Comparison of ENCODE assay signal across 8 cellular contexts in genomic region chr20:57435498-57436222, GRCh38. TPM values are rescaled to one million over a fixed set of nuclear protein-coding genes. Genes with fewer than 3 reads are reported as not detected.
DNase-seq lines count a peak whose midpoint lies in the region; ATAC-seq and TF ChIP-seq lines count a peak whose summit lies in the region.

No MANE protein-coding gene starts in this region.

- no peak for TF ChIP-seq EP300 in SK-N-SH (IDR thresholded peaks at IDR 0.05; ENCODE audit: borderline replicate concordance in 1 of 2, low read depth in 1 of 2, low read length in 1 of 2)

- peak overlapping the region in 8 of 9 donors; percentile 67 to 93 (median 88) for H3K27ac Mint-ChIP-seq in naive thymus-derived CD4-positive, alpha-beta T cell

- no peaks in the 10 kb centered on the region for H3K9me3 ChIP-seq in naive thymus-derived CD4-positive, alpha-beta T cell (ENCODE audit: control insufficient read depth in 2 of 3, low read length in 3 of 3)
- H3K9me3 ChIP-seq in SK-N-SH (no peaks in the 10 kb centered on the region), uterus (no peaks in the 10 kb centered on the region)

- H4K20me1 ChIP-seq in SK-N-SH (ENCODE audit: insufficient read depth), result no peaks in the 10 kb centered on the region

- peaks cover 45 to 47% of the 10 kb centered on the region in 2 donors for H3K4me1 ChIP-seq in naive thymus-derived CD4-positive, alpha-beta T cell (ENCODE audit: control insufficient read depth in 2 of 2, insufficient read depth in 2 of 2, low read length in 2 of 2)
- H3K4me1 ChIP-seq in SK-N-SH (ENCODE audit: control insufficient read depth in 1 of 2, insufficient read depth in 2 of 2, low read depth in 1 of 2, low read length in 1 of 2), result peaks cover 0 to 11% of the 10 kb centered on the region in 2 experiments; a peak in 1 of 4 replicates
- peaks cover 3 to 4% of the 10 kb centered on the region in 2 donors for H3K4me1 ChIP-seq in uterus

- no peaks in the 10 kb centered on the region for H3K9me2 ChIP-seq in SK-N-SH

- peaks cover 0 to 4% (median 0%) of the 10 kb centered on the region in 5 donors for H3K27me3 Mint-ChIP-seq in naive thymus-derived CD4-positive, alpha-beta T cell

- TF ChIP-seq CTCF in GM06990 (IDR thresholded peaks at IDR 0.05; ENCODE audit: insufficient read depth, low read length, poor library complexity, severe bottlenecking) (peak; percentile 25), SK-N-SH (IDR thresholded peaks at IDR 0.05) (no peak), uterus (IDR thresholded peaks at IDR 0.05) (no peak)

- H3K36me3 ChIP-seq in GM06990 (ENCODE audit: control insufficient read depth, insufficient read depth, low read length), result no peaks in the 10 kb centered on the region
- H3K36me3 ChIP-seq in naive thymus-derived CD4-positive, alpha-beta T cell (ENCODE audit: control insufficient read depth in 2 of 3, insufficient read depth in 3 of 3, low read length in 3 of 3), result no peaks in the 10 kb centered on the region
- H3K36me3 ChIP-seq in SK-N-SH (replicated peaks in 1 of 2; ENCODE audit: control insufficient read depth in 1 of 2, insufficient read depth in 2 of 2, low read length in 1 of 2), result no peaks in the 10 kb centered on the region
- no peaks in the 10 kb centered on the region for H3K36me3 ChIP-seq in uterus

- H3K9me3 Mint-ChIP-seq in naive thymus-derived CD4-positive, alpha-beta T cell, result peaks cover 0 to 4% (median 0%) of the 10 kb centered on the region in 11 donors

- H2AFZ ChIP-seq in SK-N-SH (ENCODE audit: low read depth), result no peak overlapping the region

- 65% methylated on average over 13 of the region's 25 CpGs for WGBS in SK-N-SH (ENCODE audit: low lambda C conversion rate)

- H3K4me3 ChIP-seq in GM06990 (replicated peaks; ENCODE audit: low read depth, low read length), result no peak overlapping the region
- no peak overlapping the region for H3K4me3 ChIP-seq in naive thymus-derived CD4-positive, alpha-beta T cell (ENCODE audit: low read length)
- H3K4me3 ChIP-seq in SK-N-SH (ENCODE audit: low read depth in 2 of 2, low read length in 1 of 2), result no peak overlapping the region
- H3K4me3 ChIP-seq in uterus, result no peak overlapping the region

- peak overlapping the region in 9 of 10 donors; percentile 21 to 94 (median 77) for H3K4me3 Mint-ChIP-seq in naive thymus-derived CD4-positive, alpha-beta T cell

- H3F3A ChIP-seq in SK-N-SH (replicated peaks; ENCODE audit: insufficient read depth), result no peaks in the 10 kb centered on the region

- ATAC-seq in naive thymus-derived CD4-positive, alpha-beta T cell, result peak; percentile 41

- TF ChIP-seq RAD21 in SK-N-SH (IDR thresholded peaks at IDR 0.05; ENCODE audit: low read length), result no peak

- intact Hi-C loops in naive thymus-derived CD4-positive, alpha-beta T cell (cut with micrococcal nuclease), result loop anchor here (1.0 to 10.0 kb wide), 4 partner anchors 45 to 60 kb away; no protein-coding TSS in a partner anchor
- intact Hi-C loops in uterus (cut with DNase I; ENCODE audit: low total_unique reads), result no loop called here

- POLR2A ChIA-PET in naive thymus-derived CD4-positive, alpha-beta T cell (lab: Charles Lee), result interaction anchor here (0.6 to 6.7 kb wide), 9 partner anchors 9 to 184 kb away, joined by 3 to 120 read pairs (median 4); partner anchors contain the start of gene RBM38
- POLR2A ChIA-PET in SK-N-SH (lab: Yijun Ruan, JAX), result no interaction called here

- DNase-seq in GM06990 (ENCODE audit: extremely low read depth, insufficient read length) (no peak), NCI-H1417 treated with DMSO at 0.1 percent for 48 hours (lab: John Stamatoyannopoulos, UW) (peak; percentile 36), T follicular helper cell (ENCODE audit: low read depth) (peak; percentile 10), mesenteric fat pad (ENCODE audit: low spot score) (no peak), SK-N-SH (no peak), uterus (no peak)
- DNase-seq in effector CD8-positive, alpha-beta T cell (lab: John Stamatoyannopoulos, UW), result peak; percentile 16
- DNase-seq in naive thymus-derived CD4-positive, alpha-beta T cell, result peak in 7 of 9 donors; percentile 37 to 51 (median 45)

- H3K27me3 ChIP-seq in GM06990 (replicated peaks; ENCODE audit: control insufficient read depth, insufficient read depth, low read length) (no peaks in the 10 kb centered on the region), SK-N-SH (ENCODE audit: insufficient read depth) (no peaks in the 10 kb centered on the region), uterus (no peaks in the 10 kb centered on the region)
- no peaks in the 10 kb centered on the region for H3K27me3 ChIP-seq in naive thymus-derived CD4-positive, alpha-beta T cell (ENCODE audit: control insufficient read depth in 2 of 2, insufficient read depth in 2 of 2, low read length in 2 of 2)

- no peak for TF ChIP-seq POLR2A in uterus (IDR thresholded peaks at IDR 0.05)

- peak overlapping the region; percentile 20 for H3K27ac ChIP-seq in naive thymus-derived CD4-positive, alpha-beta T cell (ENCODE audit: low read depth, low read length)
- H3K27ac ChIP-seq in SK-N-SH (ENCODE audit: low read depth in 2 of 2, low read length in 1 of 2), result no peak overlapping the region
- no peak overlapping the region for H3K27ac ChIP-seq in uterus

- peaks cover 47 to 73% (median 66%) of the 10 kb centered on the region in 7 donors for H3K4me1 Mint-ChIP-seq in naive thymus-derived CD4-positive, alpha-beta T cell

- no peak overlapping the region for H3K4me2 ChIP-seq in SK-N-SH

- no peaks in the 10 kb centered on the region for H3K79me2 ChIP-seq in SK-N-SH (ENCODE audit: insufficient read depth)

- H3K36me3 Mint-ChIP-seq in naive thymus-derived CD4-positive, alpha-beta T cell, result peaks cover 0 to 14% (median 0%) of the 10 kb centered on the region in 5 donors

- H3K9ac ChIP-seq in SK-N-SH, result no peak overlapping the region

- CTCF ChIA-PET in naive thymus-derived CD4-positive, alpha-beta T cell (lab: Charles Lee), result interaction anchor here (0.6 to 5.1 kb wide), 11 partner anchors 10 to 62 kb away, joined by 3 to 44 read pairs (median 5); no protein-coding TSS in a partner anchor
- CTCF ChIA-PET in SK-N-SH (lab: Yijun Ruan, JAX), result interaction anchor here (0.6 to 0.9 kb wide), 2 partner anchors 12 to 23 kb away, joined by 3 read pairs; no protein-coding TSS in a partner anchor

TF ChIP-seq in SK-N-SH, 30 proteins besides CTCF, POLR2A, EP300 and RAD21:
- no peak for TF ChIP-seq EZH2phosphoT487 (IDR thresholded peaks at IDR 0.05; ENCODE audit: borderline replicate concordance, low read depth)
- TF ChIP-seq SMC3 (IDR thresholded peaks at IDR 0.05; ENCODE audit: low read depth, low read length), result no peak

RNA-seq across cellular contexts. Expression of gene RBM38, which starts 44.5 kb away (rescaled TPM):
- total RNA-seq in naive thymus-derived CD4-positive, alpha-beta T cell, result 100 to 1,000 TPM in 4 of 5 experiments, 10 to 100 TPM in 1; 70.6 to 260 (median 127) TPM
- polyA plus RNA-seq in naive thymus-derived CD4-positive, alpha-beta T cell, result 100 to 1,000 TPM in 1 of 2 donors, 10 to 100 TPM in 1; 63.0 to 129 TPM
- total RNA-seq in mesenteric fat pad, result 16.9 TPM
- polyA plus RNA-seq in SK-N-SH (2012; rRNA removed), result 8.8 and 11.5 TPM in 2 replicates
- 6.7 and 10.6 TPM in 2 replicates for polyA plus RNA-seq in SK-N-SH (2012; cell fraction: cytosol; rRNA removed)
- polyA plus RNA-seq in SK-N-SH (2012; cell fraction: nucleus; rRNA removed), result 8.7 and 11.0 TPM in 2 replicates
- total RNA-seq in uterus, result 10 to 100 TPM in 2 of 4 donors, 1 to 10 TPM in 2; 1.2 to 48.6 (median 8.8) TPM

Comparison
In these comparisons a context has a peak if more than half of its experiments do, and no peak if none do; other contexts are left out.
1. DNase-seq: peak in NCI-H1417 treated with DMSO at 0.1 percent for 48 hours (single experiment), T follicular helper cell (single experiment), effector CD8-positive, alpha-beta T cell (single experiment) and naive thymus-derived CD4-positive, alpha-beta T cell (7 of 9); none in GM06990 (single experiment), mesenteric fat pad (single experiment), SK-N-SH (single experiment) and uterus (0 of 2).